8 cellular contexts compared by ENCODE assay signal in genomic region chr1:231335663-231336602, GRCh38. TPM values are rescaled to one million over a fixed set of nuclear protein-coding genes. Genes with fewer than 3 reads are reported as not detected.
A peak's percentile ranks its signal among the peaks of the same experiment; 100 is the strongest.
DNase-seq lines count a peak whose midpoint lies in the region; ATAC-seq and TF ChIP-seq lines count a peak whose summit lies in the region.

No MANE protein-coding gene starts in this region.

- intact Hi-C loops in lower lobe of right lung (cut with DNase I) (no loop called here), upper lobe of right lung (cut with DNase I) (no loop called here)

- H3K36me3 ChIP-seq in adipocyte (ENCODE audit: control insufficient read depth, insufficient read depth, low read length, severe bottlenecking) (peaks cover 6% of the 10 kb centered on the region), lower lobe of right lung (peaks cover 16% of the 10 kb centered on the region), upper lobe of right lung (no peaks in the 10 kb centered on the region)

- H3K27me3 ChIP-seq in adipocyte (replicated peaks; ENCODE audit: control insufficient read depth, insufficient read depth, low read length) (no peaks in the 10 kb centered on the region), lower lobe of right lung (ENCODE audit: low read depth) (no peaks in the 10 kb centered on the region), upper lobe of right lung (no peaks in the 10 kb centered on the region)

- H3K4me3 Mint-ChIP-seq in activated naive CD4-positive, alpha-beta T cell treated with anti-CD3 and anti-CD28 coated beads, Interleukin-2, amount 10 ng/mL, durations not matched to agents 7 days and 5 days: peak overlapping the region; percentile 98

- peak overlapping the region; percentile 98 for H3K27ac Mint-ChIP-seq in activated naive CD4-positive, alpha-beta T cell treated with anti-CD3 and anti-CD28 coated beads, Interleukin-2, amount 10 ng/mL, durations not matched to agents 7 days and 5 days

- CTCF ChIA-PET in activated naive CD4-positive, alpha-beta T cell treated with anti-CD3 and anti-CD28 coated beads, Interleukin-2, amount 10 ng/mL, durations not matched to agents 7 days and 5 days (lab: Charles Lee): interaction anchor here (0.6 to 2.1 kb wide), 5 partner anchors 19 to 234 kb away, joined by 3 to 10 read pairs (median 3); no protein-coding TSS in a partner anchor

- DNase-seq in activated naive CD4-positive, alpha-beta T cell treated with anti-CD3 and anti-CD28 coated beads, Interleukin-2, amount 10 ng/mL, durations not matched to agents 7 days and 5 days: no peak
- no peak for DNase-seq in activated naive CD4-positive, alpha-beta T cell treated with Interleukin-2 at 50 U/mL for 16 hours
- DNase-seq in adipocyte (ENCODE audit: low read depth): peak; percentile 16
- no peak for DNase-seq in lower lobe of right lung
- no peak for DNase-seq in upper lobe of right lung
- DNase-seq in effector CD4-positive, alpha-beta T cell: no peak
- no peak for DNase-seq in GOT3 (lab: John Stamatoyannopoulos, UW)

- no peak for TF ChIP-seq CTCF in lower lobe of right lung (IDR thresholded peaks at IDR 0.05)
- TF ChIP-seq CTCF in upper lobe of right lung (IDR thresholded peaks at IDR 0.05): no peak

- peak overlapping the region; percentile 90 for H3K9ac ChIP-seq in adipocyte (ENCODE audit: low read length)

- H3K9me3 Mint-ChIP-seq in activated naive CD4-positive, alpha-beta T cell treated with anti-CD3 and anti-CD28 coated beads, Interleukin-2, amount 10 ng/mL, durations not matched to agents 7 days and 5 days: no peaks in the 10 kb centered on the region

- H3K4me3 ChIP-seq in adipocyte (ENCODE audit: low read length) (peak overlapping the region; percentile 89), lower lobe of right lung (peak overlapping the region; percentile 90), upper lobe of right lung (peak overlapping the region; percentile 98)

- H3K9me3 ChIP-seq in adipocyte (ENCODE audit: control insufficient read depth, low read length): no peaks in the 10 kb centered on the region
- no peaks in the 10 kb centered on the region for H3K9me3 ChIP-seq in lower lobe of right lung
- H3K9me3 ChIP-seq in upper lobe of right lung: no peaks in the 10 kb centered on the region

- H3K27me3 Mint-ChIP-seq in activated naive CD4-positive, alpha-beta T cell treated with anti-CD3 and anti-CD28 coated beads, Interleukin-2, amount 10 ng/mL, durations not matched to agents 7 days and 5 days: peaks cover 6% of the 10 kb centered on the region

- H3K4me1 Mint-ChIP-seq in activated naive CD4-positive, alpha-beta T cell treated with anti-CD3 and anti-CD28 coated beads, Interleukin-2, amount 10 ng/mL, durations not matched to agents 7 days and 5 days: peaks cover 61% of the 10 kb centered on the region

- ATAC-seq in lower lobe of right lung (no peak), upper lobe of right lung (no peak), HG03469 (IDR thresholded peaks at IDR 0.05; ENCODE audit: unreplicated experiment) (no peak)

- peaks cover 54% of the 10 kb centered on the region for H3K36me3 Mint-ChIP-seq in activated naive CD4-positive, alpha-beta T cell treated with anti-CD3 and anti-CD28 coated beads, Interleukin-2, amount 10 ng/mL, durations not matched to agents 7 days and 5 days

- no peak overlapping the region for H3K27ac ChIP-seq in lower lobe of right lung
- H3K27ac ChIP-seq in upper lobe of right lung: no peak overlapping the region

- H3K4me1 ChIP-seq in adipocyte (ENCODE audit: control insufficient read depth, insufficient read depth, low read length): peaks cover 53% of the 10 kb centered on the region
- H3K4me1 ChIP-seq in lower lobe of right lung: peaks cover 59% of the 10 kb centered on the region
- peaks cover 51% of the 10 kb centered on the region for H3K4me1 ChIP-seq in upper lobe of right lung

RNA-seq across cellular contexts. Expression of gene EXOC8, which starts 1.7 kb away (rescaled TPM):
- total RNA-seq in lower lobe of right lung (20.6 TPM), upper lobe of right lung (19.3 TPM)

RNA-seq across cellular contexts. Expression of gene SPRTN, which starts 2.2 kb away (rescaled TPM):
- 8.9 TPM for total RNA-seq in lower lobe of right lung
- 9.6 TPM for total RNA-seq in upper lobe of right lung
